2 cellular contexts compared by ENCODE assay signal in genomic region chr14:34013714-34014055, GRCh38.
TF ChIP-seq lines count a peak whose summit lies in the region.

No MANE protein-coding gene starts in this region.

TF ChIP-seq in GM23338, 12 proteins besides CTCF, POLR2A, EP300 and RAD21 (continued from another document):
- no peak for TF ChIP-seq ZNF462 (CRISPR knock-in tag; IDR thresholded peaks at IDR 0.05)
- TF ChIP-seq STAT1 (IDR thresholded peaks at IDR 0.05; ENCODE audit: unreplicated experiment) = no peak
- no peak for TF ChIP-seq ZNF331 (CRISPR knock-in tag; IDR thresholded peaks at IDR 0.05; ENCODE audit: low read depth)
- no peak for TF ChIP-seq ETS1 (IDR thresholded peaks at IDR 0.05)
- no peak for TF ChIP-seq NANOG (IDR thresholded peaks at IDR 0.05; ENCODE audit: borderline replicate concordance)
- TF ChIP-seq EZH2phosphoT487 (IDR thresholded peaks at IDR 0.05; ENCODE audit: unreplicated experiment) = no peak
- no peak for TF ChIP-seq JUNB (IDR thresholded peaks at IDR 0.05; ENCODE audit: unreplicated experiment)
- no peak for TF ChIP-seq ZNF114 (CRISPR knock-in tag; IDR thresholded peaks at IDR 0.05)
- TF ChIP-seq EZH2 (IDR thresholded peaks at IDR 0.05; ENCODE audit: low read depth, unreplicated experiment) = no peak
- TF ChIP-seq REST (IDR thresholded peaks at IDR 0.05; ENCODE audit: unreplicated experiment) = no peak
- no peak for TF ChIP-seq POLR2AphosphoS5 (IDR thresholded peaks at IDR 0.05; ENCODE audit: low read depth)

TF ChIP-seq in GM12878, 131 proteins besides CTCF, POLR2A, EP300 and RAD21 (continued from another document):
- TF ChIP-seq SREBF2 (IDR thresholded peaks at IDR 0.05; ENCODE audit: low read length) = no peak
- no peak for TF ChIP-seq POLR2AphosphoS2 (IDR thresholded peaks at IDR 0.05; ENCODE audit: low read depth, low read length)
- no peak for TF ChIP-seq BACH1 (IDR thresholded peaks at IDR 0.05; ENCODE audit: borderline replicate concordance)
- TF ChIP-seq GABPA (IDR thresholded peaks at IDR 0.05; ENCODE audit: low read depth) = no peak
- 0 out of 2 replicates have a peak, but pooled peaks have one; percentile 13 for TF ChIP-seq GATAD2B (conservative IDR thresholded peaks at IDR 0.05; ENCODE audit: low read depth)
- TF ChIP-seq RUNX3 (IDR thresholded peaks at IDR 0.05; ENCODE audit: low read length) = peak; percentile 54; the same call in 1 of the 2 replicates
- no peak for TF ChIP-seq PAX8 (IDR thresholded peaks at IDR 0.05)
- TF ChIP-seq ZNF384 (IDR thresholded peaks at IDR 0.05; ENCODE audit: borderline replicate concordance, low read depth, low read length) = no peak
- TF ChIP-seq USF2 (IDR thresholded peaks at IDR 0.05; ENCODE audit: borderline replicate concordance, low read depth, low read length) = no peak
- no peak for TF ChIP-seq ZBTB11 (CRISPR knock-in tag; IDR thresholded peaks at IDR 0.05)
- 0 out of 2 replicates have a peak, but pooled peaks have one; percentile 47 for TF ChIP-seq CHD2 (IDR thresholded peaks at IDR 0.05; ENCODE audit: borderline replicate concordance, low read depth, low read length)
- no peak for TF ChIP-seq MTA3 (IDR thresholded peaks at IDR 0.05; ENCODE audit: borderline replicate concordance, low read length)
- no peak for TF ChIP-seq E4F1 (IDR thresholded peaks at IDR 0.05; ENCODE audit: borderline replicate concordance, partially characterized antibody)
- TF ChIP-seq SIX5 (IDR thresholded peaks at IDR 0.05; ENCODE audit: low read depth, low read length, severe bottlenecking) = no peak
- no peak for TF ChIP-seq ETV6 (conservative IDR thresholded peaks at IDR 0.05 in 1 of 2, IDR thresholded peaks at IDR 0.05 in 1 of 2; ENCODE audit: borderline replicate concordance in 1 of 2, low read depth in 1 of 2)
- TF ChIP-seq NKRF (conservative IDR thresholded peaks at IDR 0.05) = no peak
- no peak; the same call in 1 of the 2 replicates for TF ChIP-seq MTA2 (IDR thresholded peaks at IDR 0.05; ENCODE audit: low read depth)
- TF ChIP-seq CBX3 (IDR thresholded peaks at IDR 0.05; ENCODE audit: borderline replicate concordance, low read depth) = no peak
- no peak for TF ChIP-seq POU2F2 (IDR thresholded peaks at IDR 0.05; ENCODE audit: borderline replicate concordance, low read depth, low read length)
- TF ChIP-seq MEF2B (IDR thresholded peaks at IDR 0.05; ENCODE audit: partially characterized antibody, poor library complexity, severe bottlenecking) = peak; percentile 40
- TF ChIP-seq DPF2 (IDR thresholded peaks at IDR 0.05) = 0 out of 2 replicates have a peak, but pooled peaks have one; percentile 83
- TF ChIP-seq ZBTB4 (CRISPR knock-in tag; IDR thresholded peaks at IDR 0.05) = no peak
- TF ChIP-seq STAT1 (conservative IDR thresholded peaks at IDR 0.05) = no peak
- no peak; the same call in 1 of the 2 replicates for TF ChIP-seq NFIC (IDR thresholded peaks at IDR 0.05; ENCODE audit: low read depth, low read length)
- no peak for TF ChIP-seq ZNF207 (IDR thresholded peaks at IDR 0.05; ENCODE audit: borderline replicate concordance)
- no peak for TF ChIP-seq CREM (IDR thresholded peaks at IDR 0.05; ENCODE audit: low read depth)
- TF ChIP-seq HCFC1 (IDR thresholded peaks at IDR 0.05; ENCODE audit: low read length) = no peak
- TF ChIP-seq HDAC2 (IDR thresholded peaks at IDR 0.05) = no peak
- no peak for TF ChIP-seq NBN (IDR thresholded peaks at IDR 0.05)
